8 cellular contexts compared by ENCODE assay signal in genomic region chr2:43524180-43524965, GRCh38.
DNase-seq lines count a peak whose midpoint lies in the region; ATAC-seq and TF ChIP-seq lines count a peak whose summit lies in the region.
"Had no signal": no experiment of that assay in that cellular context is flagged by ENCODE, and none has a peak within 500 bp of the region (broad histone marks: within the 10 kb centered on the region; RNA-seq: fewer than 3 reads in every experiment).

No MANE protein-coding gene starts in this region.

- in situ Hi-C loops in GM23248 (cut with MboI), result no loop called here

- no peaks in the 10 kb centered on the region for H3K9me3 ChIP-seq in GM23248 (ENCODE audit: low read depth)
- no peaks in the 10 kb centered on the region for H3K9me3 ChIP-seq in thoracic aorta

- POLR2A ChIA-PET in RWPE1 (lab: Yijun Ruan, JAX; ENCODE audit: low non-redundant PET), result no interaction called here

- no peak overlapping the region for H3K9ac ChIP-seq in GM23248

- CTCF ChIA-PET in RWPE1 (lab: Yijun Ruan, JAX), result interaction anchor here (0.6 kb wide), 2 partner anchors 357 to 1045 kb away, joined by 3 to 6 read pairs; no protein-coding TSS in a partner anchor

- H3F3A ChIP-seq in GM23248 (ENCODE audit: insufficient read depth), result peaks cover 9% of the 10 kb centered on the region

- H3K27me3 ChIP-seq in GM23248 (replicated peaks; ENCODE audit: insufficient read depth) (no peaks in the 10 kb centered on the region), thoracic aorta (replicated peaks; ENCODE audit: insufficient read depth) (no peaks in the 10 kb centered on the region)

- ATAC-seq in thoracic aorta (ENCODE audit: insufficient number of reproducible peaks, low FRiP score, low read depth), result no peak
- no peak for ATAC-seq in GM21723 (IDR thresholded peaks at IDR 0.05; ENCODE audit: unreplicated experiment)
- ATAC-seq: stimulated activated effector memory CD8-positive, alpha-beta T cell treated with anti-CD3 and anti-CD28 coated beads, Interleukin-12 subunit alpha, Interleukin-12 subunit beta, amount 100 ng/mL, for 72 hours had no signal

- H3K4me3 ChIP-seq in GM23248 (no peak overlapping the region), fibroblast of villous mesenchyme (ENCODE audit: low read depth, low read length) (no peak overlapping the region), thoracic aorta (no peak overlapping the region)

- no peak overlapping the region for H3K27ac ChIP-seq in GM23248
- no peak overlapping the region for H3K27ac ChIP-seq in RWPE1
- H3K27ac ChIP-seq in thoracic aorta, result peak overlapping the region; percentile 57 to 89

- H4K20me1 ChIP-seq in GM23248 (ENCODE audit: insufficient read depth), result no peaks in the 10 kb centered on the region

- no peak overlapping the region for H2AFZ ChIP-seq in GM23248

- DNase-seq in GM23248 (peak; percentile 20), RWPE1 (ENCODE audit: low spot score) (peak; percentile 13), fibroblast of villous mesenchyme (ENCODE audit: low read depth) (peak; percentile 74), thoracic aorta (ENCODE audit: low spot score) (no peak), epidermal melanocyte (ENCODE audit: insufficient read length, low spot score) (no peak), NCI-H748 (lab: John Stamatoyannopoulos, UW; ENCODE audit: unreplicated experiment) (no peak)

- H3K36me3 ChIP-seq in GM23248 (ENCODE audit: low read depth) (0 out of 2 replicates have a peak, but pooled peaks cover 14% of the 10 kb centered on the region), thoracic aorta (no peaks in the 10 kb centered on the region)

- 0 out of 2 replicates have a peak, but pooled peaks have one; percentile 7 for TF ChIP-seq CTCF in RWPE1 (conservative IDR thresholded peaks at IDR 0.05; ENCODE audit: low read depth)
- TF ChIP-seq CTCF in fibroblast of villous mesenchyme (IDR thresholded peaks at IDR 0.05; ENCODE audit: insufficient read depth, low read depth, low read length), result peak; percentile 49
- TF ChIP-seq CTCF in thoracic aorta (IDR thresholded peaks at IDR 0.05), result peak; percentile 42

- no peaks in the 10 kb centered on the region for H3K79me2 ChIP-seq in GM23248 (ENCODE audit: insufficient read depth)

- H3K9me2 ChIP-seq in GM23248 (ENCODE audit: insufficient read depth), result no peaks in the 10 kb centered on the region

- H3K4me1 ChIP-seq in GM23248 (ENCODE audit: insufficient read depth) (peaks cover 10% of the 10 kb centered on the region), thoracic aorta (ENCODE audit: control insufficient read depth in 1 of 2, low read depth in 2 of 2) (peaks cover 30 to 70% of the 10 kb centered on the region in 2 donors)

- WGBS in GM23248 (ENCODE audit: low coverage in 1 of 2, low lambda C conversion rate in 2 of 2, missing lambda C conversion rate in 2 of 2), 2 experiments, result 55 to 69% methylated on average over 3 of the region's 3 CpGs

- H3K4me2 ChIP-seq in GM23248 (ENCODE audit: unreplicated experiment), result no peak overlapping the region

Comparison
In these comparisons a context has a peak if more than half of its experiments do, and no peak if none do; other contexts are left out.
1. DNase-seq: peak in GM23248 (single experiment), RWPE1 (single experiment) and fibroblast of villous mesenchyme (single experiment); none in thoracic aorta (single experiment), epidermal melanocyte (single experiment) and NCI-H748 (single experiment).
2. H3K27ac ChIP-seq: peak in thoracic aorta (2 of 2); none in GM23248 (single experiment) and RWPE1 (single experiment).
3. Peak in every context shown above with its lines, with median percentiles within 50 percentile points of each other: CTCF ChIP-seq.